In genomic region chr2:85539361-85540130, GRCh38 we compare ENCODE assay signal across 8 cellular contexts. TPM values are rescaled to one million over a fixed set of nuclear protein-coding genes. Genes with fewer than 3 reads are reported as not detected.
DNase-seq lines count a peak whose midpoint lies in the region; ATAC-seq, FAIRE-seq and TF ChIP-seq lines count a peak whose summit lies in the region.

No MANE protein-coding gene starts in this region.

- no peaks in the 10 kb centered on the region for H3K27me3 ChIP-seq in keratinocyte (ENCODE audit: control insufficient read depth, extremely low read depth, insufficient read depth, low read length)

- dilution Hi-C loops in keratinocyte (cut with MboI; ENCODE audit: extremely low pct_ligation_motif_present, low sequenced_read_pairs), result no loop called here

- FAIRE-seq in keratinocyte (lab: Jason Lieb, UNC), result no peak

- peak overlapping the region; percentile 98 for H3K27ac ChIP-seq in keratinocyte (ENCODE audit: control insufficient read depth, insufficient read depth, low read length)

- H3K9me3 ChIP-seq in ES-I3 (ENCODE audit: control insufficient read depth, insufficient read depth, low read length), result no peaks in the 10 kb centered on the region
- H3K9me3 ChIP-seq in keratinocyte (ENCODE audit: control insufficient read depth, low read depth, low read length), result no peaks in the 10 kb centered on the region

- peaks cover 18% of the 10 kb centered on the region for H3K4me1 ChIP-seq in ES-I3 (ENCODE audit: insufficient read depth, low read length)
- H3K4me1 ChIP-seq in keratinocyte (ENCODE audit: control insufficient read depth, extremely low read depth, insufficient read depth, low read length), result peaks cover 50% of the 10 kb centered on the region

- H3K4me3 ChIP-seq in WI38 (ENCODE audit: low read depth, low read length) (peak overlapping the region; percentile 99), cardiac fibroblast (replicated peaks in 1 of 2; ENCODE audit: low read depth in 2 of 2, low read length in 2 of 2) (peak overlapping the region; percentile 79 to 93), keratinocyte (ENCODE audit: control insufficient read depth in 2 of 3, extremely low read depth in 1 of 3, insufficient read depth in 2 of 3, low read depth in 1 of 3, low read length in 3 of 3) (peak overlapping the region; percentile 75 to 97 (median 86))

- peak overlapping the region; percentile 92 for H3K4me2 ChIP-seq in keratinocyte (ENCODE audit: control insufficient read depth, extremely low read depth, insufficient read depth, low read depth, low read length)

- H3K79me2 ChIP-seq in keratinocyte (ENCODE audit: control insufficient read depth, insufficient read depth, low read length), result peaks cover 55% of the 10 kb centered on the region

- peaks cover 34% of the 10 kb centered on the region for H4K20me1 ChIP-seq in keratinocyte (ENCODE audit: control insufficient read depth, extremely low read depth, insufficient read depth, low read length)

- DNase-seq in Kasumi-1 (lab: John Stamatoyannopoulos, UW) (peak; percentile 54 to 55), cardiac fibroblast (ENCODE audit: low read depth in 2 of 2) (peak; percentile 65 to 71), keratinocyte (ENCODE audit: low read depth, low spot score) (no peak), GOT3 (lab: John Stamatoyannopoulos, UW) (no peak)
- peak; percentile 48 to 68 for DNase-seq in stimulated activated CD4-positive, alpha-beta T cell treated with anti-CD3 and anti-CD28 coated beads, Interleukin-15, amount 100 ng/mL, for 1 hour (ENCODE audit: low read depth in 1 of 2, low spot score in 1 of 2)

- TF ChIP-seq CTCF in WI38 (IDR thresholded peaks at IDR 0.05; ENCODE audit: low read depth, low read length) (no peak), cardiac fibroblast (IDR thresholded peaks at IDR 0.05; ENCODE audit: low read depth, low read length) (no peak), keratinocyte (optimal IDR thresholded peaks at IDR 0.05 in 1 of 3, IDR thresholded peaks at IDR 0.05 in 1 of 3, conservative IDR thresholded peaks at IDR 0.05 in 1 of 3; ENCODE audit: extremely low read depth in 1 of 3, insufficient read depth in 2 of 3, low read length in 3 of 3) (no peak)

- H3K36me3 ChIP-seq in ES-I3 (ENCODE audit: insufficient read depth, low read length) (peaks cover 35% of the 10 kb centered on the region), keratinocyte (ENCODE audit: control insufficient read depth in 2 of 2, extremely low read depth in 1 of 2, insufficient read depth in 2 of 2, low read length in 2 of 2) (peaks cover 13 to 45% of the 10 kb centered on the region in 2 experiments)

- H3K9ac ChIP-seq in ES-I3 (ENCODE audit: low read depth, low read length) (peak overlapping the region; percentile 93), keratinocyte (ENCODE audit: control insufficient read depth, extremely low read depth, insufficient read depth, low read length) (peak overlapping the region; percentile 100)

- peak; percentile 32 for ATAC-seq in GM21723 (IDR thresholded peaks at IDR 0.05; ENCODE audit: unreplicated experiment)

- no peak overlapping the region for H2AFZ ChIP-seq in keratinocyte (ENCODE audit: control insufficient read depth, low read length)

- H3K9me1 ChIP-seq in keratinocyte (ENCODE audit: control insufficient read depth, extremely low read depth, insufficient read depth, low read length), result peaks cover 2% of the 10 kb centered on the region

RNA-seq across cellular contexts. Expression of gene MAT2A, which starts 0.6 kb away (rescaled TPM):
- 304 to 353 TPM (median 304 TPM) in 3 replicates for polyA plus RNA-seq in keratinocyte
- polyA plus RNA-seq in keratinocyte (2011; ENCODE audit: low read depth), result 57.4 TPM
- polyA plus RNA-seq in keratinocyte (2011; cell fraction: cytosol; rRNA removed), result 94.8 and 181 TPM in 2 replicates
- 658 and 880 TPM in 2 replicates for polyA plus RNA-seq in keratinocyte (2011; cell fraction: nucleus; rRNA removed)
- polyA plus RNA-seq in keratinocyte (2012; ENCODE audit: low replicate concordance), result 173 and 177 TPM in 2 replicates
- polyA minus RNA-seq in keratinocyte, result 103 to 407 TPM (median 336 TPM) in 3 replicates
- polyA minus RNA-seq in keratinocyte (2011; cell fraction: cytosol; rRNA and poly(A)+ RNA removed), result 279 TPM
- polyA minus RNA-seq in keratinocyte (2011; cell fraction: nucleus; rRNA and poly(A)+ RNA removed), result 276 and 293 TPM in 2 replicates

RNA-seq across cellular contexts. Expression of gene GGCX, which starts 21.7 kb away (rescaled TPM):
- polyA plus RNA-seq in keratinocyte, result 34.3 to 39.1 TPM (median 35.6 TPM) in 3 replicates
- 4.1 TPM for polyA plus RNA-seq in keratinocyte (2011; ENCODE audit: low read depth)
- 19.5 and 21.6 TPM in 2 replicates for polyA plus RNA-seq in keratinocyte (2011; cell fraction: cytosol; rRNA removed)
- polyA plus RNA-seq in keratinocyte (2011; cell fraction: nucleus; rRNA removed), result 58.3 and 60.4 TPM in 2 replicates
- polyA plus RNA-seq in keratinocyte (2012; ENCODE audit: low replicate concordance), result 15.0 and 31.9 TPM in 2 replicates
- polyA minus RNA-seq in keratinocyte, result 63.9 to 70.2 TPM (median 64.7 TPM) in 3 replicates
- 19.8 TPM for polyA minus RNA-seq in keratinocyte (2011; cell fraction: cytosol; rRNA and poly(A)+ RNA removed)
- polyA minus RNA-seq in keratinocyte (2011; cell fraction: nucleus; rRNA and poly(A)+ RNA removed), result 54.3 and 79.6 TPM in 2 replicates

RNA-seq across cellular contexts. Expression of gene VAMP8, which starts 37.8 kb away (rescaled TPM):
- 291 to 385 TPM (median 323 TPM) in 3 replicates for polyA plus RNA-seq in keratinocyte
- polyA plus RNA-seq in keratinocyte (2011; ENCODE audit: low read depth), result 115 TPM
- polyA plus RNA-seq in keratinocyte (2011; cell fraction: cytosol; rRNA removed), result 423 and 525 TPM in 2 replicates
- polyA plus RNA-seq in keratinocyte (2011; cell fraction: nucleus; rRNA removed), result 184 and 200 TPM in 2 replicates
- polyA plus RNA-seq in keratinocyte (2012; ENCODE audit: low replicate concordance), result 220 and 230 TPM in 2 replicates
- 45.8 to 108 TPM (median 86.7 TPM) in 3 replicates for polyA minus RNA-seq in keratinocyte
- polyA minus RNA-seq in keratinocyte (2011; cell fraction: cytosol; rRNA and poly(A)+ RNA removed), result 50.3 TPM
- polyA minus RNA-seq in keratinocyte (2011; cell fraction: nucleus; rRNA and poly(A)+ RNA removed), result 17.8 and 33.5 TPM in 2 replicates

RNA-seq across cellular contexts. Expression of gene VAMP5, which starts 44.7 kb away (rescaled TPM):
- polyA plus RNA-seq in keratinocyte, result 9.3 to 24.1 TPM (median 11.0 TPM) in 3 replicates
- 4.6 TPM for polyA plus RNA-seq in keratinocyte (2011; ENCODE audit: low read depth)
- 14.2 and 17.5 TPM in 2 replicates for polyA plus RNA-seq in keratinocyte (2011; cell fraction: cytosol; rRNA removed)
- polyA plus RNA-seq in keratinocyte (2011; cell fraction: nucleus; rRNA removed), result 18.0 and 24.5 TPM in 2 replicates
- 9.8 and 27.8 TPM in 2 replicates for polyA plus RNA-seq in keratinocyte (2012; ENCODE audit: low replicate concordance)
- polyA minus RNA-seq in keratinocyte, result 4.3 to 18.1 TPM (median 5.4 TPM) in 3 replicates
- 7.5 TPM for polyA minus RNA-seq in keratinocyte (2011; cell fraction: cytosol; rRNA and poly(A)+ RNA removed)
- polyA minus RNA-seq in keratinocyte (2011; cell fraction: nucleus; rRNA and poly(A)+ RNA removed), result 2.3 TPM in 1 of 2 replicates, not detected in the other

RNA-seq across cellular contexts. Expression of gene RNF181, which starts 56.0 kb away (rescaled TPM):
- 174 to 336 TPM (median 264 TPM) in 3 replicates for polyA plus RNA-seq in keratinocyte
- polyA plus RNA-seq in keratinocyte (2011; ENCODE audit: low read depth), result 142 TPM
- 254 and 258 TPM in 2 replicates for polyA plus RNA-seq in keratinocyte (2011; cell fraction: cytosol; rRNA removed)
- 174 and 184 TPM in 2 replicates for polyA plus RNA-seq in keratinocyte (2011; cell fraction: nucleus; rRNA removed)
- polyA plus RNA-seq in keratinocyte (2012; ENCODE audit: low replicate concordance), result 183 and 184 TPM in 2 replicates
- polyA minus RNA-seq in keratinocyte, result 91.5 to 161 TPM (median 143 TPM) in 3 replicates
- polyA minus RNA-seq in keratinocyte (2011; cell fraction: cytosol; rRNA and poly(A)+ RNA removed), result 59.3 TPM
- 36.0 and 45.8 TPM in 2 replicates for polyA minus RNA-seq in keratinocyte (2011; cell fraction: nucleus; rRNA and poly(A)+ RNA removed)

Comparison
In these comparisons a context has a peak if more than half of its experiments do, and no peak if none do; other contexts are left out.
1. DNase-seq: peak in Kasumi-1 (2 of 2), cardiac fibroblast (2 of 2) and stimulated activated CD4-positive, alpha-beta T cell treated with anti-CD3 and anti-CD28 coated beads, Interleukin-15, amount 100 ng/mL, for 1 hour (2 of 2); none in keratinocyte (single experiment) and GOT3 (single experiment).
2. Peak in every context shown above with its lines, with median percentiles within 50 percentile points of each other: H3K4me3 ChIP-seq.